Comparison of ENCODE assay signal across 11 cellular contexts in genomic region chr20:60011512-60012507, GRCh38. TPM values are rescaled to one million over a fixed set of nuclear protein-coding genes. Genes with fewer than 3 reads are reported as not detected.
DNase-seq lines count a peak whose midpoint lies in the region; ATAC-seq lines count a peak whose summit lies in the region.
"Had no signal": no experiment of that assay in that cellular context is flagged by ENCODE, and none has a peak within 500 bp of the region (broad histone marks: within the 10 kb centered on the region; RNA-seq: fewer than 3 reads in every experiment).

No MANE protein-coding gene starts in this region.

- peak; percentile 56 for DNase-seq in D341Med (ENCODE audit: low spot score)
- peak; percentile 53 for DNase-seq in NCI-H128 (lab: John Stamatoyannopoulos, UW; ENCODE audit: unreplicated experiment)
- DNase-seq in RPMI7951 (ENCODE audit: low read depth), result peak; percentile 5
- DNase-seq in left kidney (ENCODE audit: low read depth, low spot score), result peak; percentile 52
- DNase-seq in HK-2 (ENCODE audit: unreplicated experiment), result no peak
- no peak for DNase-seq in inferior parietal cortex (ENCODE audit: extremely low spot score)
- DNase-seq in stimulated activated CD4-positive, alpha-beta T cell treated with anti-CD3 and anti-CD28 coated beads, Interleukin-2, amount 100 ng/mL, for 24 hours, result no peak
- DNase-seq: amniotic stem cell, mesendoderm had no signal

- ATAC-seq in HG03342 (IDR thresholded peaks at IDR 0.05; ENCODE audit: unreplicated experiment), result no peak

RNA-seq across cellular contexts. Expression of gene CDH26, which starts 53.6 kb away (rescaled TPM):
- not detected in 2 replicates for total RNA-seq in RPMI7951 (2014; rRNA removed; shearing (Covaris generic))
- total RNA-seq: SJSA1 had no signal

Comparison
In these comparisons a context has a peak if more than half of its experiments do, and no peak if none do; other contexts are left out.
1. DNase-seq: peak in D341Med (single experiment), NCI-H128 (single experiment), RPMI7951 (single experiment) and left kidney (single experiment); none in HK-2 (single experiment), inferior parietal cortex (single experiment) and stimulated activated CD4-positive, alpha-beta T cell treated with anti-CD3 and anti-CD28 coated beads, Interleukin-2, amount 100 ng/mL, for 24 hours (0 of 2).